In the genomic region with DNA sequence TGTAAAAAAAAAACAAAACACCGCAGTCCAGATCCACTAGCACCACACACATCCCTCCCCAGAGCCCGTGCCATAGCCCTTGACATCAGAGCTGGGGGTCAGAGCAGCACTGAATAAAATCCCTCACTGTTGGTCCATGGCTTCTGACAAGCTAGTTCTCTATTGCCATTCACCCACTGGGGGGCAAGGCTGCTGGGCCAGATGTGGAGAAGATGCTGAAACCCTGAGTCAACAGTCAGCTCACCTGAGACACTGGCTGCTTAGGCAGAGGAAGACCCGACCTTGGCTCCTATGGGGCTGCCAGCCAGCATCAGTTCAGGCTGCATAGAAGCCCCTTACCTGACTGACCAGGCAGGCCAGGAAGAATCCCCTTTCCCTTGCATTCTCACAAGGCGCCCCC, we compare ENCODE assay signal across 17 cellular contexts.
DNase-seq lines count a peak whose midpoint lies in the region; ATAC-seq, FAIRE-seq and TF ChIP-seq lines count a peak whose summit lies in the region.
"Had no signal": no experiment of that assay in that cellular context is flagged by ENCODE, and none has a peak within 500 bp of the region (broad histone marks: within the 10 kb centered on the region; RNA-seq: fewer than 3 reads in every experiment).

No MANE protein-coding gene starts in this region.

- no peaks in the 10 kb centered on the region for H3F3A ChIP-seq in SK-N-SH (replicated peaks; ENCODE audit: insufficient read depth)

- H3K9ac ChIP-seq in SK-N-SH (no peak overlapping the region), keratinocyte (ENCODE audit: control insufficient read depth, extremely low read depth, insufficient read depth, low read length) (no peak overlapping the region)
- H3K9ac ChIP-seq: BLaER1 treated with 17β-estradiol and CSF1 and Interleukin-3, amounts not matched to agents 10 nM and 100 nM; GM23248 had no signal

- no peak for ATAC-seq in SK-N-SH treated with all-trans-retinoic acid at 6 μM for 48 hours
- ATAC-seq: CD8-positive, alpha-beta T cell had no signal

- 68% methylated on average over 4 of the region's 4 CpGs for WGBS in SK-N-SH (ENCODE audit: low lambda C conversion rate)

- H3K4me2 ChIP-seq in SK-N-SH (no peak overlapping the region), keratinocyte (ENCODE audit: control insufficient read depth, extremely low read depth, insufficient read depth, low read depth, low read length) (no peak overlapping the region)
- H3K4me2 ChIP-seq: BLaER1 treated with 17β-estradiol and CSF1 and Interleukin-3, amounts not matched to agents 10 nM and 100 nM had no signal

- no peaks in the 10 kb centered on the region for H3K36me3 ChIP-seq in SK-N-SH (replicated peaks in 1 of 2; ENCODE audit: control insufficient read depth in 1 of 2, insufficient read depth in 2 of 2, low read length in 1 of 2)
- H3K36me3 ChIP-seq in keratinocyte (ENCODE audit: control insufficient read depth in 2 of 2, extremely low read depth in 1 of 2, insufficient read depth in 2 of 2, low read length in 2 of 2) = no peaks in the 10 kb centered on the region
- H3K36me3 ChIP-seq: BLaER1 treated with 17β-estradiol and CSF1 and Interleukin-3, amounts not matched to agents 10 nM and 100 nM; HAP-1 had no signal

- no peak for TF ChIP-seq RAD21 in SK-N-SH (IDR thresholded peaks at IDR 0.05; ENCODE audit: low read length)

- TF ChIP-seq CTCF in SK-N-SH (IDR thresholded peaks at IDR 0.05) = no peak
- TF ChIP-seq CTCF in RWPE1 (conservative IDR thresholded peaks at IDR 0.05; ENCODE audit: low read depth) = no peak
- TF ChIP-seq CTCF in keratinocyte (optimal IDR thresholded peaks at IDR 0.05 in 1 of 3, IDR thresholded peaks at IDR 0.05 in 1 of 3, conservative IDR thresholded peaks at IDR 0.05 in 1 of 3; ENCODE audit: extremely low read depth in 1 of 3, insufficient read depth in 2 of 3, low read length in 3 of 3) = no peak

- peak; percentile 50 for DNase-seq in SK-N-SH
- DNase-seq in RWPE1 (ENCODE audit: low spot score) = no peak
- DNase-seq in keratinocyte (ENCODE audit: low read depth, low spot score) = no peak
- no peak for DNase-seq in urothelium cell line (ENCODE audit: low spot score)
- no peak for DNase-seq in stimulated activated CD4-positive, alpha-beta T cell treated with anti-CD3 and anti-CD28 coated beads, Interleukin-4, amount 100 ng/mL, for 4 hours
- no peak for DNase-seq in A172 (ENCODE audit: low spot score)
- DNase-seq in NCI-H82 treated with DMSO at 0.1 percent for 48 hours (lab: John Stamatoyannopoulos, UW; ENCODE audit: unreplicated experiment) = no peak
- DNase-seq: 8988T; Calu3; CD8-positive, alpha-beta T cell; GM23248 had no signal

- no peaks in the 10 kb centered on the region for H3K9me1 ChIP-seq in keratinocyte (ENCODE audit: control insufficient read depth, extremely low read depth, insufficient read depth, low read length)

- FAIRE-seq in keratinocyte (lab: Jason Lieb, UNC) = peak; percentile 23
- FAIRE-seq in urothelium cell line (lab: Jason Lieb, UNC) = peak; percentile 44
- FAIRE-seq: G401.6, GM12891, GM19239 had no signal

- H3K27ac ChIP-seq in SK-N-SH (ENCODE audit: low read depth in 2 of 2, low read length in 1 of 2) (peak overlapping the region in 1 of 2 experiments; percentile 31; a peak in 1 of 4 replicates), RWPE1 (peak overlapping the region; percentile 75), keratinocyte (ENCODE audit: control insufficient read depth, insufficient read depth, low read length) (no peak overlapping the region)
- H3K27ac ChIP-seq: BLaER1 treated with 17β-estradiol and CSF1 and Interleukin-3, amounts not matched to agents 10 nM and 100 nM; GM23248 had no signal

- no peaks in the 10 kb centered on the region for H3K9me2 ChIP-seq in SK-N-SH

- no peak for TF ChIP-seq EP300 in SK-N-SH (IDR thresholded peaks at IDR 0.05; ENCODE audit: borderline replicate concordance in 1 of 2, low read depth in 1 of 2, low read length in 1 of 2)

- H3K27me3 ChIP-seq in SK-N-SH (ENCODE audit: insufficient read depth) = no peaks in the 10 kb centered on the region
- peaks cover 12% of the 10 kb centered on the region for H3K27me3 ChIP-seq in keratinocyte (ENCODE audit: control insufficient read depth, extremely low read depth, insufficient read depth, low read length)
- H3K27me3 ChIP-seq: BLaER1 treated with 17β-estradiol and CSF1 and Interleukin-3, amounts not matched to agents 10 nM and 100 nM had no signal

- POLR2A ChIA-PET in SK-N-SH (lab: Yijun Ruan, JAX) = interaction anchor here (1.1 to 1.2 kb wide), 2 partner anchors 28 to 31 kb away, joined by 3 read pairs; no protein-coding TSS in a partner anchor
- POLR2A ChIA-PET in RWPE1 (lab: Yijun Ruan, JAX; ENCODE audit: low non-redundant PET) = interaction anchor here (0.6 kb wide), 1 partner anchor 75 kb away, joined by 12 read pairs; no protein-coding TSS in a partner anchor

- H3K9me3 ChIP-seq in SK-N-SH (no peaks in the 10 kb centered on the region), keratinocyte (ENCODE audit: control insufficient read depth, low read depth, low read length) (no peaks in the 10 kb centered on the region)
- H3K9me3 ChIP-seq: HAP-1 had no signal

- no peak overlapping the region for H2AFZ ChIP-seq in SK-N-SH (ENCODE audit: low read depth)
- H2AFZ ChIP-seq in keratinocyte (ENCODE audit: control insufficient read depth, low read length) = no peak overlapping the region
- H2AFZ ChIP-seq: GM23248 had no signal

- H3K4me1 ChIP-seq in SK-N-SH (ENCODE audit: control insufficient read depth in 1 of 2, insufficient read depth in 2 of 2, low read depth in 1 of 2, low read length in 1 of 2) = peaks cover 0 to 48% of the 10 kb centered on the region in 2 experiments; a peak in 2 of 4 replicates
- peaks cover 23% of the 10 kb centered on the region for H3K4me1 ChIP-seq in keratinocyte (ENCODE audit: control insufficient read depth, extremely low read depth, insufficient read depth, low read length)
- H3K4me1 ChIP-seq: BLaER1 treated with 17β-estradiol and CSF1 and Interleukin-3, amounts not matched to agents 10 nM and 100 nM; HAP-1 had no signal

- CTCF ChIA-PET in SK-N-SH (lab: Yijun Ruan, JAX) = interaction anchor here (1.0 to 2.1 kb wide), 9 partner anchors 14 to 875 kb away, joined by 3 to 8 read pairs (median 3); no protein-coding TSS in a partner anchor
- CTCF ChIA-PET in RWPE1 (lab: Yijun Ruan, JAX) = interaction anchor here (0.7 kb wide), 1 partner anchor 35 kb away, joined by 3 read pairs; no protein-coding TSS in a partner anchor

- H4K20me1 ChIP-seq in SK-N-SH (ENCODE audit: insufficient read depth) (no peaks in the 10 kb centered on the region), keratinocyte (ENCODE audit: control insufficient read depth, extremely low read depth, insufficient read depth, low read length) (no peaks in the 10 kb centered on the region)
- H4K20me1 ChIP-seq: BLaER1 treated with 17β-estradiol and CSF1 and Interleukin-3, amounts not matched to agents 10 nM and 100 nM had no signal

- H3K79me2 ChIP-seq in SK-N-SH (ENCODE audit: insufficient read depth) = no peaks in the 10 kb centered on the region
- no peaks in the 10 kb centered on the region for H3K79me2 ChIP-seq in keratinocyte (ENCODE audit: control insufficient read depth, insufficient read depth, low read length)

- H3K4me3 ChIP-seq in SK-N-SH (ENCODE audit: low read depth in 2 of 2, low read length in 1 of 2) (no peak overlapping the region), keratinocyte (ENCODE audit: control insufficient read depth in 2 of 3, extremely low read depth in 1 of 3, insufficient read depth in 2 of 3, low read depth in 1 of 3, low read length in 3 of 3) (no peak overlapping the region)
- H3K4me3 ChIP-seq: BLaER1 treated with 17β-estradiol and CSF1 and Interleukin-3, amounts not matched to agents 10 nM and 100 nM; GM23248; HAP-1 had no signal

- dilution Hi-C loops in keratinocyte (cut with MboI; ENCODE audit: extremely low pct_ligation_motif_present, low sequenced_read_pairs) = no loop called here

TF ChIP-seq in SK-N-SH, 30 proteins besides CTCF, POLR2A, EP300 and RAD21 (continues in another document):
- TF ChIP-seq NRF1 (IDR thresholded peaks at IDR 0.05; ENCODE audit: low read depth, low read length) (no peak), MEF2A (IDR thresholded peaks at IDR 0.05; ENCODE audit: borderline replicate concordance, low read depth) (no peak), SMC3 (IDR thresholded peaks at IDR 0.05; ENCODE audit: low read depth, low read length) (no peak), TCF12 (IDR thresholded peaks at IDR 0.05) (no peak), CHD2 (IDR thresholded peaks at IDR 0.05; ENCODE audit: low read length, partially characterized antibody) (no peak)

TF ChIP-seq in SK-N-SH treated with all-trans-retinoic acid at 6 μM for 48 hours, 23 proteins besides CTCF, POLR2A, EP300 and RAD21 (continues in another document):
- TF ChIP-seq OSR1 (CRISPR knock-in tag; IDR thresholded peaks at IDR 0.05) = no peak
- TF ChIP-seq, protein P1, sequence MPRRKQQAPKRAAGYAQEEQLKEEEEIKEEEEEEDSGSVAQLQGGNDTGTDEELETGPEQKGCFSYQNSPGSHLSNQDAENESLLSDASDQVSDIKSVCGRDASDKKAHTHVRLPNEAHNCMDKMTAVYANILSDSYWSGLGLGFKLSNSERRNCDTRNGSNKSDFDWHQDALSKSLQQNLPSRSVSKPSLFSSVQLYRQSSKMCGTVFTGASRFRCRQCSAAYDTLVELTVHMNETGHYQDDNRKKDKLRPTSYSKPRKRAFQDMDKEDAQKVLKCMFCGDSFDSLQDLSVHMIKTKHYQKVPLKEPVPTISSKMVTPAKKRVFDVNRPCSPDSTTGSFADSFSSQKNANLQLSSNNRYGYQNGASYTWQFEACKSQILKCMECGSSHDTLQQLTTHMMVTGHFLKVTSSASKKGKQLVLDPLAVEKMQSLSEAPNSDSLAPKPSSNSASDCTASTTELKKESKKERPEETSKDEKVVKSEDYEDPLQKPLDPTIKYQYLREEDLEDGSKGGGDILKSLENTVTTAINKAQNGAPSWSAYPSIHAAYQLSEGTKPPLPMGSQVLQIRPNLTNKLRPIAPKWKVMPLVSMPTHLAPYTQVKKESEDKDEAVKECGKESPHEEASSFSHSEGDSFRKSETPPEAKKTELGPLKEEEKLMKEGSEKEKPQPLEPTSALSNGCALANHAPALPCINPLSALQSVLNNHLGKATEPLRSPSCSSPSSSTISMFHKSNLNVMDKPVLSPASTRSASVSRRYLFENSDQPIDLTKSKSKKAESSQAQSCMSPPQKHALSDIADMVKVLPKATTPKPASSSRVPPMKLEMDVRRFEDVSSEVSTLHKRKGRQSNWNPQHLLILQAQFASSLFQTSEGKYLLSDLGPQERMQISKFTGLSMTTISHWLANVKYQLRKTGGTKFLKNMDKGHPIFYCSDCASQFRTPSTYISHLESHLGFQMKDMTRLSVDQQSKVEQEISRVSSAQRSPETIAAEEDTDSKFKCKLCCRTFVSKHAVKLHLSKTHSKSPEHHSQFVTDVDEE (CRISPR knock-in tag; IDR thresholded peaks at IDR 0.05) = no peak
- TF ChIP-seq SNAI2 (CRISPR knock-in tag; IDR thresholded peaks at IDR 0.05) = no peak
- no peak for TF ChIP-seq ZNF8 (CRISPR knock-in tag; IDR thresholded peaks at IDR 0.05)
- no peak for TF ChIP-seq PPARA (CRISPR knock-in tag; IDR thresholded peaks at IDR 0.05; ENCODE audit: borderline replicate concordance)
- no peak for TF ChIP-seq ZC3H10 (CRISPR knock-in tag; IDR thresholded peaks at IDR 0.05)
- TF ChIP-seq TOX (CRISPR knock-in tag; IDR thresholded peaks at IDR 0.05; ENCODE audit: borderline replicate concordance) = no peak
- no peak for TF ChIP-seq ESRRG (CRISPR knock-in tag; IDR thresholded peaks at IDR 0.05)
- TF ChIP-seq ISL1 (CRISPR knock-in tag; IDR thresholded peaks at IDR 0.05) = no peak
